In the genomic region with DNA sequence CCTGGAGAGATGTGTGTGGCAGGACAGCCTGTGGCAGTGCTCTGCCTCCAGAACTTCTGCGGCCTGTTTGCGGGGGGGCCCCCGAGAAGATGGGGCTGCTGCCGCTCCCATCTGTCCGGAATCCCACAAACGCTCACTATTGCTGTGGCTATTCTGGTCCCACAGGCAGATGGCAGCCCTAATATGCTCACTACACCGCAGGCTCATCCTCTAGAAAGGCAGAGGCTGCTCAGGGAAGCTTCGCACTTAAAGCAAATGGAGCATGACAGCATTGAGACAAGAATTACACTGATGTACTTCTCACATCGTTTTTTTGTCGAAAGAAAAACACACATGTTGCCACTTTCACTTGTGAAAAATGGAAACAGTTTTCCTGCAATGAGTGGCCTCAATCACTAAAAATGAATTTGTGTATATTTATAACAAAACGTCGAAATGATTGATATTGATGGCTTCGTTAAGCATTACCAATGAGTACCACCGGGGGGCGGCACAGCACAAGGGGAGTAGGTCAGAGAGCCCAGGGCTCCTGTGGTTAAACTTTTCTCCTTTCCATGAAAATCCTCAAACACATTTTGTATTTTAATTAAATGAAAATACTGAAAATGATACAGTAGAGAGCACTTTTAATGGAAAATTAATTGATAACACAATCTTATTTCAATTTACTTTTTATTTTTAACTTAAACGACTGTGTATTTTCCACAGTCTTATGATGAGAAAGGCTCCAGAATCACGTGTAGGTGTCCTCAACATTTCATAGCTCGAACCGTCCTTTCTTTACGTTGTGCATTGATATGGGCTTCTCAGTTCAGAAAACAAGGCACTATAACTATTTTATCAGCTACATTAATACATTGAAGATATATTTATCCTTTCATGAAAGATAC, we compare ENCODE assay signal across 8 cellular contexts.
DNase-seq lines count a peak whose midpoint lies in the region; ATAC-seq, FAIRE-seq and TF ChIP-seq lines count a peak whose summit lies in the region.

No MANE protein-coding gene starts in this region.

- peaks cover 5% of the 10 kb centered on the region for H3K4me1 ChIP-seq in Panc1 (ENCODE audit: control insufficient read depth, insufficient read depth, low read length)

- TF ChIP-seq CTCF in Panc1 (IDR thresholded peaks at IDR 0.05) (peak; percentile 97), bronchial epithelial cell (IDR thresholded peaks at IDR 0.05; ENCODE audit: insufficient read depth, low read length, severe bottlenecking) (peak; percentile 68), kidney epithelial cell (IDR thresholded peaks at IDR 0.05; ENCODE audit: insufficient read depth, low read length, poor library complexity, severe bottlenecking) (peak; percentile 91)

- H3K4me3 ChIP-seq in Panc1 (ENCODE audit: low read depth in 2 of 2, low read length in 2 of 2) (no peak overlapping the region), bronchial epithelial cell (ENCODE audit: low read depth, low read length) (no peak overlapping the region), kidney epithelial cell (ENCODE audit: low read depth, low read length) (no peak overlapping the region)

- no peak overlapping the region; the same call in 1 of the 2 replicates for H3K27ac ChIP-seq in Panc1 (ENCODE audit: low read length)

- DNase-seq in DMS53 (lab: John Stamatoyannopoulos, UW) = peak; percentile 78
- DNase-seq in HTR-8/SVneo (ENCODE audit: insufficient read length, low spot score) = peak; percentile 76
- DNase-seq in Panc1 (ENCODE audit: low read depth, low spot score) = peak; percentile 35
- DNase-seq in bronchial epithelial cell (ENCODE audit: low read depth) = peak; percentile 30
- DNase-seq in kidney epithelial cell (ENCODE audit: low read depth) = no peak
- DNase-seq in stimulated activated CD8-positive, alpha-beta memory T cell treated with anti-CD3 and anti-CD28 coated beads, Interleukin-12 subunit alpha, Interleukin-12 subunit beta, amount 100 ng/mL, for 24 hours (ENCODE audit: extremely low read depth) = peak; percentile 7

- ATAC-seq in Panc1 (peak; percentile 73), GM19463 (IDR thresholded peaks at IDR 0.05; ENCODE audit: unreplicated experiment) (no peak), HG02884 (IDR thresholded peaks at IDR 0.05; ENCODE audit: unreplicated experiment) (no peak)

- CTCF ChIA-PET in Panc1 (lab: Charles Lee) = interaction anchor here (0.6 to 1.4 kb wide), 7 partner anchors 13 to 559 kb away, joined by 3 to 8 read pairs (median 3); no protein-coding TSS in a partner anchor

- POLR2A ChIA-PET in Panc1 (lab: Charles Lee) = no interaction called here

- H3K27me3 ChIP-seq in Panc1 (ENCODE audit: control insufficient read depth, insufficient read depth, low read length) = no peaks in the 10 kb centered on the region
- no peaks in the 10 kb centered on the region for H3K27me3 ChIP-seq in bronchial epithelial cell (ENCODE audit: control insufficient read depth, insufficient read depth, low read length)
- peaks cover 12% of the 10 kb centered on the region for H3K27me3 ChIP-seq in kidney epithelial cell (ENCODE audit: control insufficient read depth, insufficient read depth, low read length)

- no TSS peak for BruUV-seq in Panc1 (replicated peaks; lab: Mats Ljungman, UMichigan)

- no peaks in the 10 kb centered on the region for H3K36me3 ChIP-seq in Panc1 (ENCODE audit: control insufficient read depth, insufficient read depth, low read length)
- no peaks in the 10 kb centered on the region for H3K36me3 ChIP-seq in bronchial epithelial cell (ENCODE audit: control insufficient read depth, insufficient read depth, low read length)
- no peaks in the 10 kb centered on the region for H3K36me3 ChIP-seq in kidney epithelial cell (ENCODE audit: control insufficient read depth, insufficient read depth, low read length)

- intact Hi-C loops in Panc1 (cut with micrococcal nuclease; ENCODE audit: unreplicated experiment) = loop anchor here (1.0 to 5.0 kb wide), 3 partner anchors 60 to 613 kb away; no protein-coding TSS in a partner anchor

- no peaks in the 10 kb centered on the region for H3K9me3 ChIP-seq in Panc1 (ENCODE audit: control insufficient read depth, insufficient read depth, low read depth, low read length)

- in situ Hi-C loops in Panc1 (cut with HindIII; ENCODE audit: low pct_unique_long_range_greater_than_20kb, low sequenced_read_pairs) = no loop called here

- peak; percentile 42 for FAIRE-seq in HTR-8/SVneo (lab: Jason Lieb, UNC)
- FAIRE-seq in bronchial epithelial cell (lab: Jason Lieb, UNC) = no peak
